ENCODE assay signal across 1 cellular context in genomic region chr19:7356899-7357627, GRCh38.
TF ChIP-seq lines count a peak whose summit lies in the region.

No MANE protein-coding gene starts in this region.

TF ChIP-seq in HepG2, 621 proteins besides CTCF, POLR2A, EP300 and RAD21:
- 0 out of 2 replicates have a peak, but pooled peaks have one; percentile 23 for TF ChIP-seq ZMYM3 (CRISPR knock-in tag; IDR thresholded peaks at IDR 0.05)
- TF ChIP-seq ZNF768 (CRISPR knock-in tag; IDR thresholded peaks at IDR 0.05): peak; percentile 94
- TF ChIP-seq RFX1 (IDR thresholded peaks at IDR 0.05): no peak
TF ChIP-seq in HepG2: peak in this region for 2.
